ENCODE assay signal across 2 cellular contexts in genomic region chr19:10454267-10454666, GRCh38.
A peak's percentile ranks its signal among the peaks of the same experiment; 100 is the strongest.
TF ChIP-seq lines count a peak whose summit lies in the region.

No MANE protein-coding gene starts in this region.

TF ChIP-seq in GM12878, 131 proteins besides CTCF, POLR2A, EP300 and RAD21:
- no peak for TF ChIP-seq SMAD1 (IDR thresholded peaks at IDR 0.05; ENCODE audit: low read depth, partially characterized antibody)
- TF ChIP-seq BMI1 (IDR thresholded peaks at IDR 0.05; ENCODE audit: borderline replicate concordance), result peak; percentile 64; the same call in 1 of the 2 replicates
- TF ChIP-seq MLLT1 (IDR thresholded peaks at IDR 0.05), result no peak
- no peak for TF ChIP-seq SREBF1 (IDR thresholded peaks at IDR 0.05; ENCODE audit: low read length)
- peak; percentile 92 for TF ChIP-seq RFX5 (IDR thresholded peaks at IDR 0.05; ENCODE audit: low read depth, low read length)
- no peak for TF ChIP-seq IKZF2 (IDR thresholded peaks at IDR 0.05)

TF ChIP-seq in neural cell, 6 proteins besides CTCF, POLR2A, EP300 and RAD21:
- TF ChIP-seq REST (IDR thresholded peaks at IDR 0.05; ENCODE audit: borderline replicate concordance), result no peak
- TF ChIP-seq TAF1 (IDR thresholded peaks at IDR 0.05; ENCODE audit: low read depth), result peak; percentile 15
- TF ChIP-seq MXI1 (conservative IDR thresholded peaks at IDR 0.05; ENCODE audit: poor library complexity, severe bottlenecking), result peak; percentile 93
TF ChIP-seq in neural cell: peak in this region for 2.
